Comparison of ENCODE assay signal across 9 cellular contexts in genomic region chr1:83761084-83761760, GRCh38.
DNase-seq lines count a peak whose midpoint lies in the region; ATAC-seq and TF ChIP-seq lines count a peak whose summit lies in the region.
"Had no signal": no experiment of that assay in that cellular context is flagged by ENCODE, and none has a peak within 500 bp of the region (broad histone marks: within the 10 kb centered on the region; RNA-seq: fewer than 3 reads in every experiment).

No MANE protein-coding gene starts in this region.

- peaks cover 0 to 4% (median 0%) of the 10 kb centered on the region in 9 donors for H3K27me3 ChIP-seq in heart left ventricle

- 67 to 85% (median 71%) methylated on average over 4 of the region's 4 CpGs for WGBS in heart left ventricle, 4 donors

- no peaks in the 10 kb centered on the region for H3K9me3 ChIP-seq in heart left ventricle

- intact Hi-C loops in Right ventricle myocardium superior (cut with DNase I) (no loop called here), heart left ventricle (cut with DNase I) (loop anchor here in 1 of 10 donors (10.0 kb wide), 1 partner anchor 56 kb away; no protein-coding TSS in a partner anchor), Right ventricle myocardium inferior (cut with DNase I) (no loop called here)

- DNase-seq in Right ventricle myocardium superior (peak; percentile 35), heart left ventricle (no peak), NCI-H69 (lab: John Stamatoyannopoulos, UW) (peak; percentile 83), NCI-H1105 treated with DMSO at 0.1 percent for 48 hours (lab: John Stamatoyannopoulos, UW) (no peak), epidermal melanocyte (ENCODE audit: insufficient read length, low spot score) (no peak), Right ventricle myocardium inferior (ENCODE audit: missing footprints) (no peak)
- peak; percentile 22 for DNase-seq in stimulated activated naive CD8-positive, alpha-beta T cell treated with anti-CD3 and anti-CD28 coated beads, Interleukin-15, Interleukin-2, amounts not matched to agents 100 U/mL and 50 U/mL, for 24 hours
- DNase-seq: DMS 273 treated with DMSO at 0.1 percent for 48 hours had no signal

- H3K27ac ChIP-seq in heart left ventricle, result no peak overlapping the region

- no peak for TF ChIP-seq CTCF in heart left ventricle (IDR thresholded peaks at IDR 0.05)

- ATAC-seq in Right ventricle myocardium superior (ENCODE audit: poor library complexity), result no peak
- no peak for ATAC-seq in heart left ventricle
- ATAC-seq in HG02870 (IDR thresholded peaks at IDR 0.05; ENCODE audit: unreplicated experiment), result peak; percentile 100
- ATAC-seq in stimulated activated naive CD8-positive, alpha-beta T cell treated with anti-CD3 and anti-CD28 coated beads, Interleukin-15, Interleukin-2, amounts not matched to agents 100 U/mL and 50 U/mL, for 24 hours, result peak; percentile 57
- ATAC-seq in Right ventricle myocardium inferior, result no peak

- no peak overlapping the region for H3K4me3 ChIP-seq in heart left ventricle

- H3K4me1 ChIP-seq in heart left ventricle, result no peaks in the 10 kb centered on the region

- TF ChIP-seq POLR2A in heart left ventricle (IDR thresholded peaks at IDR 0.05), result no peak

- H3K36me3 ChIP-seq in heart left ventricle, result no peaks in the 10 kb centered on the region

Comparison
In these comparisons a context has a peak if more than half of its experiments do, and no peak if none do; other contexts are left out.
1. DNase-seq: peak in Right ventricle myocardium superior (single experiment), NCI-H69 (single experiment) and stimulated activated naive CD8-positive, alpha-beta T cell treated with anti-CD3 and anti-CD28 coated beads, Interleukin-15, Interleukin-2, amounts not matched to agents 100 U/mL and 50 U/mL, for 24 hours (single experiment); none in heart left ventricle (0 of 5), NCI-H1105 treated with DMSO at 0.1 percent for 48 hours (single experiment), epidermal melanocyte (single experiment) and Right ventricle myocardium inferior (single experiment).
2. ATAC-seq: peak in HG02870 (single experiment) and stimulated activated naive CD8-positive, alpha-beta T cell treated with anti-CD3 and anti-CD28 coated beads, Interleukin-15, Interleukin-2, amounts not matched to agents 100 U/mL and 50 U/mL, for 24 hours (single experiment); none in Right ventricle myocardium superior (single experiment), heart left ventricle (0 of 4) and Right ventricle myocardium inferior (single experiment).